In genomic region chr5:54904425-54904824, GRCh38 we compare ENCODE assay signal across 9 cellular contexts.
DNase-seq lines count a peak whose midpoint lies in the region; ATAC-seq and TF ChIP-seq lines count a peak whose summit lies in the region.
"Had no signal": no experiment of that assay in that cellular context is flagged by ENCODE, and none has a peak within 500 bp of the region (broad histone marks: within the 10 kb centered on the region; RNA-seq: fewer than 3 reads in every experiment).

No MANE protein-coding gene starts in this region.

- no peak overlapping the region for H3K9ac ChIP-seq in GM23248

- CTCF ChIA-PET in RWPE1 (lab: Yijun Ruan, JAX) = interaction anchor here (0.6 to 5.5 kb wide), 10 partner anchors 9 to 1236 kb away, joined by 3 to 54 read pairs (median 4); partner anchors contain the start of gene GPX8

- DNase-seq in AG08395 (ENCODE audit: low spot score) (peak; percentile 77), GM23248 (peak; percentile 86), RWPE1 (ENCODE audit: low spot score) (peak; percentile 60), glomerular visceral epithelial cell (ENCODE audit: extremely low spot score) (peak; percentile 66), ecto neural progenitor cell (ENCODE audit: low spot score) (no peak), retina (no peak), aorta (no peak)
- DNase-seq: amygdala had no signal

- intact Hi-C loops in aorta (cut with DNase I) = loop anchor here in 1 of 2 donors (2.0 kb wide), 1 partner anchor 238 kb away; no protein-coding TSS in a partner anchor

- peaks cover 41% of the 10 kb centered on the region for H3K4me1 ChIP-seq in GM23248 (ENCODE audit: insufficient read depth)
- no peaks in the 10 kb centered on the region for H3K4me1 ChIP-seq in aorta (ENCODE audit: control insufficient read depth in 1 of 2, insufficient read depth in 2 of 2, low read length in 2 of 2)

- peak; percentile 47 for TF ChIP-seq CTCF in RWPE1 (conservative IDR thresholded peaks at IDR 0.05; ENCODE audit: low read depth)

- in situ Hi-C loops in GM23248 (cut with MboI) = no loop called here

- no peaks in the 10 kb centered on the region for H3K79me2 ChIP-seq in GM23248 (ENCODE audit: insufficient read depth)

- no peaks in the 10 kb centered on the region for H3K9me2 ChIP-seq in GM23248 (ENCODE audit: insufficient read depth)

- no peaks in the 10 kb centered on the region for H3K9me3 ChIP-seq in GM23248 (ENCODE audit: low read depth)
- no peaks in the 10 kb centered on the region for H3K9me3 ChIP-seq in aorta (ENCODE audit: control insufficient read depth, low read length)

- ATAC-seq in HG02973 (IDR thresholded peaks at IDR 0.05; ENCODE audit: unreplicated experiment) (no peak), aorta (ENCODE audit: low FRiP score) (no peak)

- H2AFZ ChIP-seq in GM23248 = no peak overlapping the region

- WGBS in GM23248 (ENCODE audit: low coverage in 1 of 2, low lambda C conversion rate in 2 of 2, missing lambda C conversion rate in 2 of 2), 2 experiments = 54 to 55% methylated on average over 2 of the region's 2 CpGs
- whole genome bisulfite sequencing in aorta, 2 donors = 80 to 87% methylated on average over 2 of the region's 2 CpGs

- POLR2A ChIA-PET in RWPE1 (lab: Yijun Ruan, JAX; ENCODE audit: low non-redundant PET) = interaction anchor here (0.8 kb wide), 1 partner anchor 255 kb away, joined by 5 read pairs; the partner anchor contains the start of gene GPX8

- H4K20me1 ChIP-seq in GM23248 (ENCODE audit: insufficient read depth) = no peaks in the 10 kb centered on the region

- peaks cover 34% of the 10 kb centered on the region for H3F3A ChIP-seq in GM23248 (ENCODE audit: insufficient read depth)

- H3K27me3 ChIP-seq in GM23248 (replicated peaks; ENCODE audit: insufficient read depth) = no peaks in the 10 kb centered on the region
- H3K27me3 ChIP-seq in aorta (ENCODE audit: control insufficient read depth in 1 of 2, insufficient read depth in 2 of 2, low read length in 1 of 2) = no peaks in the 10 kb centered on the region

- H3K4me3 ChIP-seq in GM23248 (no peak overlapping the region), aorta (ENCODE audit: low read length in 2 of 2) (no peak overlapping the region)

- H3K36me3 ChIP-seq in GM23248 (ENCODE audit: low read depth) (no peaks in the 10 kb centered on the region), aorta (ENCODE audit: control insufficient read depth in 1 of 2, insufficient read depth in 2 of 2, low read length in 1 of 2) (no peaks in the 10 kb centered on the region)

- H3K4me2 ChIP-seq in GM23248 (ENCODE audit: unreplicated experiment) = no peak overlapping the region

- H3K27ac ChIP-seq in GM23248 (no peak overlapping the region), RWPE1 (no peak overlapping the region), aorta (ENCODE audit: low read depth in 1 of 2, low read length in 2 of 2) (no peak overlapping the region)

Comparison
In these comparisons a context has a peak if more than half of its experiments do, and no peak if none do; other contexts are left out.
1. DNase-seq: peak in AG08395 (single experiment), GM23248 (single experiment), RWPE1 (single experiment) and glomerular visceral epithelial cell (single experiment); none in ecto neural progenitor cell (single experiment), retina (single experiment) and aorta (0 of 2).